In the genomic region with DNA sequence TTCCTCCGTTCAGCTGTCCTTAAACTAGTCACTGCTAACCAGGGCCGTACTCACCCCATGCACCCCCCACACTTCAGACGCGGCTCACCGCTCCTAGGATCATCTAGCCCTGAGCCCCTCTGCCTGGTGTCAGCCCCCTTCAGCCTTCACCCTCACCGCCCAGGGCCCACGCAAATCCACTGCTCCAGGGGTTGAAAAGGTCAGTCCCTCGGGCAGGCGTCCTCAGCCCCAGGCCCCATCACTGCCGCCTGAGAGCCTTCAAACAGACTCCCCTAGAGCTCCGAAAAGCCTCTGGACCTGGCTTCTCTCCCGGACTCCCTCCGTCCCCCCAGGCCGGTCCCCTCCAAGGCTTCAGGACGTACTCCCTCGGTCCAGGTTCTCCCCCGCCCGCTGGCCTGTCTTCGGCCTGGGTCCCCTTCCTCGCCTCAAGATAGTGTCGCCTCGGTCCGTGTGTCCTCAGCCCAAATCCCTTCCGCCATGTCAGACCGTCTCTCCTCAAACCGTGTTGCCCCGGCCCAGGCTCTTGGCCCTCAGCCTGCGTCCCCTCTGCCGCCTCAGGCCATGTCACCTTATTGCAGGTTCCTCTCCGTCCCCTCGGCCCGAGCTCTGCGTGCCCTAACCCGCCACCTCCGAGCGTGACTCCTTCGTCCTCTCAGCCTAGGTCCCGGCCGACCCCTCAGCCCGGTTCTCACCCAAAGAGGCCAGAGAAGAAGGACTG, we compare ENCODE assay signal across 9 cellular contexts. TPM values are rescaled to one million over a fixed set of nuclear protein-coding genes. Genes with fewer than 3 reads are reported as not detected.
DNase-seq lines count a peak whose midpoint lies in the region; ATAC-seq, FAIRE-seq and TF ChIP-seq lines count a peak whose summit lies in the region.
"Had no signal": no experiment of that assay in that cellular context is flagged by ENCODE, and none has a peak within 500 bp of the region (broad histone marks: within the 10 kb centered on the region; RNA-seq: fewer than 3 reads in every experiment).

No MANE protein-coding gene starts in this region.

- CTCF ChIA-PET in CD4-positive, alpha-beta memory T cell (lab: Charles Lee; ENCODE audit: partially characterized antibody) = interaction anchor here (2.3 to 3.3 kb wide), 3 partner anchors 30 to 97 kb away, joined by 15 to 28 read pairs (median 16); partner anchors contain the start of gene KPTN

- dilution Hi-C loops in keratinocyte (cut with MboI; ENCODE audit: extremely low pct_ligation_motif_present, low sequenced_read_pairs) = no loop called here

- peak overlapping the region; percentile 97 to 99 (median 98) for H3K27ac Mint-ChIP-seq in CD4-positive, alpha-beta memory T cell
- peak overlapping the region; percentile 97 for H3K27ac Mint-ChIP-seq in activated naive CD8-positive, alpha-beta T cell treated with anti-CD3 and anti-CD28 coated beads for 36 hours

- H3K9ac ChIP-seq in keratinocyte (ENCODE audit: control insufficient read depth, extremely low read depth, insufficient read depth, low read length) = peak overlapping the region; percentile 99

- no peaks in the 10 kb centered on the region for H3K27me3 Mint-ChIP-seq in CD4-positive, alpha-beta memory T cell
- no peaks in the 10 kb centered on the region for H3K27me3 Mint-ChIP-seq in activated naive CD8-positive, alpha-beta T cell treated with anti-CD3 and anti-CD28 coated beads for 36 hours

- H3K27ac ChIP-seq in CD4-positive, alpha-beta memory T cell (ENCODE audit: low read depth, low read length) = peak overlapping the region; percentile 97
- H3K27ac ChIP-seq in keratinocyte (ENCODE audit: control insufficient read depth, insufficient read depth, low read length) (peak overlapping the region; percentile 97), temporal lobe (ENCODE audit: low read depth, low read length) (peak overlapping the region; percentile 93)

- peak overlapping the region; percentile 97 to 99 (median 98) for H3K4me3 Mint-ChIP-seq in CD4-positive, alpha-beta memory T cell
- peak overlapping the region; percentile 98 for H3K4me3 Mint-ChIP-seq in activated naive CD8-positive, alpha-beta T cell treated with anti-CD3 and anti-CD28 coated beads for 36 hours

- intact Hi-C loops in CD4-positive, alpha-beta memory T cell (cut with micrococcal nuclease) = loop anchor here (2.0 kb wide), 1 partner anchor 384 kb away; the partner anchor contains the start of gene SAE1

- ATAC-seq in HG02885 (IDR thresholded peaks at IDR 0.05; ENCODE audit: poor library complexity, unreplicated experiment) = peak; percentile 1

- peaks cover 64% of the 10 kb centered on the region for H3K4me1 ChIP-seq in CD4-positive, alpha-beta memory T cell (ENCODE audit: insufficient read depth, low read length)
- peaks cover 47% of the 10 kb centered on the region for H3K4me1 ChIP-seq in keratinocyte (ENCODE audit: control insufficient read depth, extremely low read depth, insufficient read depth, low read length)

- DNase-seq in CD4-positive, alpha-beta memory T cell = no peak
- peak; percentile 23 for DNase-seq in activated naive CD8-positive, alpha-beta T cell treated with anti-CD3 and anti-CD28 coated beads for 36 hours
- DNase-seq in keratinocyte (ENCODE audit: low read depth, low spot score) = no peak
- no peak for DNase-seq in NCI-H345 (lab: John Stamatoyannopoulos, UW)
- DNase-seq in stimulated activated CD4-positive, alpha-beta T cell treated with anti-CD3 and anti-CD28 coated beads, Interleukin-4, amount 100 ng/mL, for 24 hours = no peak
- no peak for DNase-seq in A172 (ENCODE audit: low spot score)

- H3K4me3 ChIP-seq in CD4-positive, alpha-beta memory T cell (ENCODE audit: low read length in 2 of 2) = peak overlapping the region; percentile 95 to 98
- H3K4me3 ChIP-seq in keratinocyte (ENCODE audit: control insufficient read depth in 2 of 3, extremely low read depth in 1 of 3, insufficient read depth in 2 of 3, low read depth in 1 of 3, low read length in 3 of 3) = peak overlapping the region; percentile 87 to 97 (median 96)

- peaks cover 0 to 7% (median 0%) of the 10 kb centered on the region in 8 donors for H3K9me3 Mint-ChIP-seq in CD4-positive, alpha-beta memory T cell
- H3K9me3 Mint-ChIP-seq in activated naive CD8-positive, alpha-beta T cell treated with anti-CD3 and anti-CD28 coated beads for 36 hours = peaks cover 4% of the 10 kb centered on the region

- no peaks in the 10 kb centered on the region for H3K9me3 ChIP-seq in CD4-positive, alpha-beta memory T cell (ENCODE audit: control insufficient read depth in 1 of 2, low read length in 2 of 2)
- no peaks in the 10 kb centered on the region for H3K9me3 ChIP-seq in keratinocyte (ENCODE audit: control insufficient read depth, low read depth, low read length)

- peaks cover 47% of the 10 kb centered on the region for H3K79me2 ChIP-seq in keratinocyte (ENCODE audit: control insufficient read depth, insufficient read depth, low read length)

- no peak for FAIRE-seq in keratinocyte (lab: Jason Lieb, UNC)

- H2AFZ ChIP-seq in keratinocyte (ENCODE audit: control insufficient read depth, low read length) = peak overlapping the region; percentile 65

- peak overlapping the region; percentile 91 for H3K4me2 ChIP-seq in keratinocyte (ENCODE audit: control insufficient read depth, extremely low read depth, insufficient read depth, low read depth, low read length)

- peaks cover 4 to 34% of the 10 kb centered on the region in 2 donors for H3K36me3 Mint-ChIP-seq in CD4-positive, alpha-beta memory T cell
- no peaks in the 10 kb centered on the region for H3K36me3 Mint-ChIP-seq in activated naive CD8-positive, alpha-beta T cell treated with anti-CD3 and anti-CD28 coated beads for 36 hours

- no peaks in the 10 kb centered on the region for H3K36me3 ChIP-seq in CD4-positive, alpha-beta memory T cell (ENCODE audit: insufficient read depth, low read length)
- H3K36me3 ChIP-seq in keratinocyte (ENCODE audit: control insufficient read depth in 2 of 2, extremely low read depth in 1 of 2, insufficient read depth in 2 of 2, low read length in 2 of 2) = no peaks in the 10 kb centered on the region

- H4K20me1 ChIP-seq in keratinocyte (ENCODE audit: control insufficient read depth, extremely low read depth, insufficient read depth, low read length) = no peaks in the 10 kb centered on the region

- TF ChIP-seq CTCF in keratinocyte (optimal IDR thresholded peaks at IDR 0.05 in 1 of 3, IDR thresholded peaks at IDR 0.05 in 1 of 3, conservative IDR thresholded peaks at IDR 0.05 in 1 of 3; ENCODE audit: extremely low read depth in 1 of 3, insufficient read depth in 2 of 3, low read length in 3 of 3) = no peak

- POLR2A ChIA-PET in CD4-positive, alpha-beta memory T cell (lab: Charles Lee; ENCODE audit: partially characterized antibody) = interaction anchor here (1.3 to 4.7 kb wide), 4 partner anchors 13 to 96 kb away, joined by 3 to 50 read pairs (median 18); no protein-coding TSS in a partner anchor

- H3K4me1 Mint-ChIP-seq in CD4-positive, alpha-beta memory T cell = peaks cover 54 to 94% (median 71%) of the 10 kb centered on the region in 4 donors
- peaks cover 76% of the 10 kb centered on the region for H3K4me1 Mint-ChIP-seq in activated naive CD8-positive, alpha-beta T cell treated with anti-CD3 and anti-CD28 coated beads for 36 hours

- no peaks in the 10 kb centered on the region for H3K27me3 ChIP-seq in CD4-positive, alpha-beta memory T cell (ENCODE audit: insufficient read depth, low read length)
- H3K27me3 ChIP-seq in keratinocyte (ENCODE audit: control insufficient read depth, extremely low read depth, insufficient read depth, low read length) = no peaks in the 10 kb centered on the region

- H3K9me1 ChIP-seq in keratinocyte (ENCODE audit: control insufficient read depth, extremely low read depth, insufficient read depth, low read length) = no peaks in the 10 kb centered on the region

RNA-seq across cellular contexts. Expression of gene NAPA, which starts 0.6 kb away (rescaled TPM):
- total RNA-seq in CD4-positive, alpha-beta memory T cell = 10 to 100 TPM; 84.1 to 88.1 TPM
- 100 to 1,000 TPM in 1 of 2 donors, 10 to 100 TPM in 1; 90.8 to 129 TPM for polyA plus RNA-seq in CD4-positive, alpha-beta memory T cell
- total RNA-seq in activated naive CD8-positive, alpha-beta T cell treated with anti-CD3 and anti-CD28 coated beads for 36 hours = 10 to 100 TPM; 65.6 to 69.2 TPM
- 89.0 to 109 TPM (median 99.8 TPM) in 3 replicates for polyA plus RNA-seq in keratinocyte
- polyA plus RNA-seq in keratinocyte (2011; ENCODE audit: low read depth) = 46.1 TPM
- polyA plus RNA-seq in keratinocyte (2011; cell fraction: cytosol; rRNA removed) = 92.6 and 132 TPM in 2 replicates
- 83.4 and 109 TPM in 2 replicates for polyA plus RNA-seq in keratinocyte (2011; cell fraction: nucleus; rRNA removed)
- polyA plus RNA-seq in keratinocyte (2012; ENCODE audit: low replicate concordance) = 80.8 and 130 TPM in 2 replicates
- 118 to 256 TPM (median 164 TPM) in 3 replicates for polyA minus RNA-seq in keratinocyte
- 175 TPM for polyA minus RNA-seq in keratinocyte (2011; cell fraction: cytosol; rRNA and poly(A)+ RNA removed)
- polyA minus RNA-seq in keratinocyte (2011; cell fraction: nucleus; rRNA and poly(A)+ RNA removed) = 56.7 and 65.0 TPM in 2 replicates
- 34.4 TPM for total RNA-seq in temporal lobe
- 70.1 and 91.7 TPM in 2 replicates for total RNA-seq in A172 (2014; rRNA removed; shearing (Covaris generic))

RNA-seq across cellular contexts. Expression of gene KPTN, which starts 30.3 kb away (rescaled TPM):
- total RNA-seq in CD4-positive, alpha-beta memory T cell = 1 to 10 TPM; 4.0 to 4.3 TPM
- polyA plus RNA-seq in CD4-positive, alpha-beta memory T cell = 10 to 100 TPM in 1 of 2 donors, 1 to 10 TPM in 1; 4.8 to 10.6 TPM
- total RNA-seq in activated naive CD8-positive, alpha-beta T cell treated with anti-CD3 and anti-CD28 coated beads for 36 hours = 10 to 100 TPM; 12.4 to 13.4 TPM
- polyA plus RNA-seq in keratinocyte = 7.0 to 10.2 TPM (median 7.3 TPM) in 3 replicates
- polyA plus RNA-seq in keratinocyte (2011; ENCODE audit: low read depth) = 4.0 TPM
- 4.4 and 5.9 TPM in 2 replicates for polyA plus RNA-seq in keratinocyte (2011; cell fraction: cytosol; rRNA removed)
- polyA plus RNA-seq in keratinocyte (2011; cell fraction: nucleus; rRNA removed) = 19.2 and 21.7 TPM in 2 replicates
- 7.0 and 8.9 TPM in 2 replicates for polyA plus RNA-seq in keratinocyte (2012; ENCODE audit: low replicate concordance)
- polyA minus RNA-seq in keratinocyte = 5.8 to 11.3 TPM (median 6.8 TPM) in 3 replicates
- 6.7 TPM for polyA minus RNA-seq in keratinocyte (2011; cell fraction: cytosol; rRNA and poly(A)+ RNA removed)
- polyA minus RNA-seq in keratinocyte (2011; cell fraction: nucleus; rRNA and poly(A)+ RNA removed) = 4.5 and 5.8 TPM in 2 replicates
- 5.7 TPM for total RNA-seq in temporal lobe
- 3.0 and 4.2 TPM in 2 replicates for total RNA-seq in A172 (2014; rRNA removed; shearing (Covaris generic))

RNA-seq across cellular contexts. Expression of gene SLC8A2, which starts 42.6 kb away (rescaled TPM):
- not detected for total RNA-seq in CD4-positive, alpha-beta memory T cell
- polyA plus RNA-seq in CD4-positive, alpha-beta memory T cell = not detected
- under 1 TPM; 0.37 to 0.38 TPM for total RNA-seq in activated naive CD8-positive, alpha-beta T cell treated with anti-CD3 and anti-CD28 coated beads for 36 hours
- 0.03 to 0.17 TPM (median 0.04 TPM) in 3 replicates for polyA plus RNA-seq in keratinocyte
- polyA plus RNA-seq in keratinocyte (2011; ENCODE audit: low read depth) = 0.44 TPM
- 0.06 and 0.15 TPM in 2 replicates for polyA plus RNA-seq in keratinocyte (2011; cell fraction: cytosol; rRNA removed)
- polyA plus RNA-seq in keratinocyte (2011; cell fraction: nucleus; rRNA removed) = 0.41 and 0.45 TPM in 2 replicates
- polyA plus RNA-seq in keratinocyte (2012; ENCODE audit: low replicate concordance) = 0.14 and 0.28 TPM in 2 replicates
- 0.07 to 1.3 TPM in 2 of 3 replicates, not detected in the other for polyA minus RNA-seq in keratinocyte
- polyA minus RNA-seq in keratinocyte (2011; cell fraction: cytosol; rRNA and poly(A)+ RNA removed) = 0.58 TPM
- 0.21 TPM in 1 of 2 replicates, not detected in the other for polyA minus RNA-seq in keratinocyte (2011; cell fraction: nucleus; rRNA and poly(A)+ RNA removed)
- total RNA-seq in temporal lobe = 37.4 TPM
- total RNA-seq in A172 (2014; rRNA removed; shearing (Covaris generic)) = not detected in 2 replicates
- total RNA-seq: pulmonary artery endothelial cell had no signal

RNA-seq across cellular contexts. Expression of gene ZNF541, which starts 58.6 kb away (rescaled TPM):
- total RNA-seq in CD4-positive, alpha-beta memory T cell = under 1 TPM; 0.53 to 0.79 TPM
- under 1 TPM in 1 of 2 donors, not detected in 1; 0.09 TPM for polyA plus RNA-seq in CD4-positive, alpha-beta memory T cell
- total RNA-seq in activated naive CD8-positive, alpha-beta T cell treated with anti-CD3 and anti-CD28 coated beads for 36 hours = under 1 TPM; 0.19 to 0.22 TPM
- not detected in 3 replicates for polyA plus RNA-seq in keratinocyte
- polyA plus RNA-seq in keratinocyte (2011; ENCODE audit: low read depth) = not detected
- not detected in 2 replicates for polyA plus RNA-seq in keratinocyte (2011; cell fraction: cytosol; rRNA removed)
- polyA plus RNA-seq in keratinocyte (2011; cell fraction: nucleus; rRNA removed) = 0.04 TPM in 1 of 2 replicates, not detected in the other
- polyA plus RNA-seq in keratinocyte (2012; ENCODE audit: low replicate concordance) = 0.13 TPM in 1 of 2 replicates, not detected in the other
- not detected in 3 replicates for polyA minus RNA-seq in keratinocyte
- polyA minus RNA-seq in keratinocyte (2011; cell fraction: cytosol; rRNA and poly(A)+ RNA removed) = not detected
- not detected in 2 replicates for polyA minus RNA-seq in keratinocyte (2011; cell fraction: nucleus; rRNA and poly(A)+ RNA removed)
- under 0.01 TPM for total RNA-seq in temporal lobe
- total RNA-seq in A172 (2014; rRNA removed; shearing (Covaris generic)) = not detected in 2 replicates

Comparison
In these comparisons a context has a peak if more than half of its experiments do, and no peak if none do; other contexts are left out.
1. RNA of gene SLC8A2, which starts 42.6 kb away (total RNA-seq): 37.4 TPM in temporal lobe (single experiment); 0.37 to 0.38 TPM in activated naive CD8-positive, alpha-beta T cell treated with anti-CD3 and anti-CD28 coated beads for 36 hours, not detected in CD4-positive, alpha-beta memory T cell and not detected in A172; every median in the first group is over 10 times any median in the second.
2. Peak in every context shown above with its lines, with median percentiles within 50 percentile points of each other: H3K27ac ChIP-seq.